8 cellular contexts compared by ENCODE assay signal in the genomic region with DNA sequence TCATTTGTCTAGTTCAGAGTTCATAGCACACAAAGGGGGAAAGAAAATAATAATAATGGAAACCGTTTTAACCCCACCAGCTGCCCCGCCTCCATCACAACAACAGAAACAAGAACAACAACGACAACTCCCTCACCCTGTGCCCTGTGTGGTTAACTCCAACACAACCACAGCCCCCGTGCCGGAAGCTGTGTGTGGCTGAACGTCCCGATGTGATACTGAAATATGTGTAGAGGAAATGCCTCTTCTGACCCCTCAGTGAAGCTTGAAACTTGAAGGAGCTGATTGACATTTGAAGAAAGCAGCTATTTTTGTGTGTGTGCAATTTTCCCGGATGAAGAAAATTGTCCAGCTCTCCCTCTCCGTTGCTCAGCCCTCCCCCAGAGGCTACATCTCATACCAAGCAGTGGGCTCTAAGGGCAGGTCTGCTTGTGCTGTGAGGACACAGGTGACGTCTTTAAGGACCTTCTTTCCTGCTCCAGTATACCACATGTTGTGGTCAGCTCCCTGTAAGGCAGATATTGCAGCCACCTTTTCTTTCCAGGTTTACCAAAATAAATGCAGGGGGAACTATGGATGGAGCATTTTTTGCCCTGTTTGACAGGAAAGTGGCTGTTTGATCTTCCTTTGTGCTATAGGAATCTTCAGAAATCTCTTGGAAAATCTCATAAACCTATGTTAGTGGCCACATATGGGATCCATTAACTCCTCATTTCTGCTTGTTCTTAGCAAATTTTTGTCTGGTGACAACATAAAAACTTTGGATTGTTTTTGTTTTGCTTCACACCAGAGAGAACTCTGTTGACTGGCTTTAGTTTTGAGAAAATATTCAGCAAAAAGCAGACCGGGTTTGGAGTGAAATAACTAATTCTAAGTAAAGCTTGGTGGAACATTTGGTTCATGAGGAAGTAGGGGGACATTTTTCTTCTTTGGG.
DNase-seq lines count a peak whose midpoint lies in the region; ATAC-seq, FAIRE-seq and TF ChIP-seq lines count a peak whose summit lies in the region.

No MANE protein-coding gene starts in this region.

- WGBS in mesodermal cell (ENCODE audit: insufficient coverage in 2 of 2), 2 experiments: 87 to 88% methylated on average over 3 to 4 of the region's 11 CpGs

- H3K4me3 ChIP-seq in DOHH2 (ENCODE audit: low read length) (no peak overlapping the region), NB4 (ENCODE audit: low read depth, low read length) (no peak overlapping the region), mesodermal cell (ENCODE audit: extremely low read depth, insufficient read depth, low read length, poor library complexity, severe bottlenecking) (no peak overlapping the region), subcutaneous abdominal adipose tissue (ENCODE audit: low read depth in 1 of 5, low read length in 5 of 5) (peak overlapping the region in 2 of 5 donors; percentile 7 to 18)

- H3K27me3 ChIP-seq in DOHH2 (ENCODE audit: control insufficient read depth, low read length) (0 out of 2 replicates have a peak, but pooled peaks cover 5% of the 10 kb centered on the region), subcutaneous abdominal adipose tissue (ENCODE audit: control insufficient read depth in 5 of 5, insufficient read depth in 4 of 5, low read length in 5 of 5) (peaks cover 0 to 3% (median 0%) of the 10 kb centered on the region in 5 donors)

- no peaks in the 10 kb centered on the region for H3F3A ChIP-seq in DOHH2 (ENCODE audit: control insufficient read depth, insufficient read depth)

- no peak for TF ChIP-seq POLR2A in NB4 (IDR thresholded peaks at IDR 0.05; ENCODE audit: extremely low read depth, insufficient read length)
- TF ChIP-seq POLR2A in H54 (IDR thresholded peaks at IDR 0.05; ENCODE audit: low read depth, low read length): no peak

- ATAC-seq in GM21723 (IDR thresholded peaks at IDR 0.05; ENCODE audit: unreplicated experiment): peak; percentile 91

- no peaks in the 10 kb centered on the region for H3K9me2 ChIP-seq in DOHH2 (replicated peaks; ENCODE audit: control insufficient read depth, low read length)

- DNase-seq in NB4 (ENCODE audit: low read depth) (peak; percentile 76), A172 (ENCODE audit: low spot score) (no peak), H54 (ENCODE audit: insufficient read length, low spot score) (no peak)
- DNase-seq in activated T-helper 9 cell treated with anti-CD3 and anti-CD28 coated beads, Interleukin-2, amount 50 U/mL, for 16 hours (ENCODE audit: low read depth): peak; percentile 36

- 0 out of 2 replicates have a peak overlapping the region, but pooled peaks have one; percentile 4 for H3K4me2 ChIP-seq in DOHH2 (ENCODE audit: low read length)

- H3K79me2 ChIP-seq in DOHH2 (ENCODE audit: control insufficient read depth, low read length): no peaks in the 10 kb centered on the region

- no peak overlapping the region for H3K9ac ChIP-seq in subcutaneous abdominal adipose tissue (ENCODE audit: low read length in 5 of 5)

- H3K4me1 ChIP-seq in DOHH2 (ENCODE audit: control insufficient read depth, low read length) (no peaks in the 10 kb centered on the region), mesodermal cell (ENCODE audit: control insufficient read depth, insufficient read depth, low read length, poor library complexity, severe bottlenecking) (peaks cover 25% of the 10 kb centered on the region), subcutaneous abdominal adipose tissue (ENCODE audit: control insufficient read depth in 5 of 5, insufficient read depth in 5 of 5, low read length in 5 of 5) (peaks cover 2 to 56% (median 12%) of the 10 kb centered on the region in 5 donors)

- no peak for FAIRE-seq in H54 (lab: Jason Lieb, UNC)

- TF ChIP-seq CTCF in DOHH2 (IDR thresholded peaks at IDR 0.05; ENCODE audit: low read depth, low read length, poor library complexity, severe bottlenecking) (no peak), NB4 (IDR thresholded peaks at IDR 0.05; ENCODE audit: low read depth, low read length) (no peak)

- no peaks in the 10 kb centered on the region for H4K20me1 ChIP-seq in DOHH2 (ENCODE audit: control insufficient read depth, insufficient read depth, low read depth, low read length)

- H3K9me3 ChIP-seq in DOHH2 (ENCODE audit: control insufficient read depth, insufficient read depth, low read length) (no peaks in the 10 kb centered on the region), mesodermal cell (ENCODE audit: control insufficient read depth, low read length) (no peaks in the 10 kb centered on the region), subcutaneous abdominal adipose tissue (ENCODE audit: control insufficient read depth in 5 of 5, low read length in 5 of 5) (no peaks in the 10 kb centered on the region)

- H3K27ac ChIP-seq in DOHH2 (ENCODE audit: low read depth, low read length) (no peak overlapping the region), mesodermal cell (ENCODE audit: low read depth, low read length, severe bottlenecking) (peak overlapping the region; percentile 50), subcutaneous abdominal adipose tissue (ENCODE audit: low read depth, low read length) (peak overlapping the region; percentile 27)

- no peaks in the 10 kb centered on the region for H3K36me3 ChIP-seq in DOHH2 (ENCODE audit: control insufficient read depth, low read length)
- no peaks in the 10 kb centered on the region for H3K36me3 ChIP-seq in mesodermal cell (ENCODE audit: control insufficient read depth, insufficient read depth, low read length)
- no peaks in the 10 kb centered on the region for H3K36me3 ChIP-seq in subcutaneous abdominal adipose tissue (ENCODE audit: control insufficient read depth in 5 of 5, insufficient read depth in 5 of 5, low read length in 5 of 5)

Comparison
In these comparisons a context has a peak if more than half of its experiments do, and no peak if none do; other contexts are left out.
1. DNase-seq: peak in NB4 (single experiment) and activated T-helper 9 cell treated with anti-CD3 and anti-CD28 coated beads, Interleukin-2, amount 50 U/mL, for 16 hours (single experiment); none in A172 (single experiment) and H54 (single experiment).